Comparison of ENCODE assay signal across 7 cellular contexts in the genomic region with DNA sequence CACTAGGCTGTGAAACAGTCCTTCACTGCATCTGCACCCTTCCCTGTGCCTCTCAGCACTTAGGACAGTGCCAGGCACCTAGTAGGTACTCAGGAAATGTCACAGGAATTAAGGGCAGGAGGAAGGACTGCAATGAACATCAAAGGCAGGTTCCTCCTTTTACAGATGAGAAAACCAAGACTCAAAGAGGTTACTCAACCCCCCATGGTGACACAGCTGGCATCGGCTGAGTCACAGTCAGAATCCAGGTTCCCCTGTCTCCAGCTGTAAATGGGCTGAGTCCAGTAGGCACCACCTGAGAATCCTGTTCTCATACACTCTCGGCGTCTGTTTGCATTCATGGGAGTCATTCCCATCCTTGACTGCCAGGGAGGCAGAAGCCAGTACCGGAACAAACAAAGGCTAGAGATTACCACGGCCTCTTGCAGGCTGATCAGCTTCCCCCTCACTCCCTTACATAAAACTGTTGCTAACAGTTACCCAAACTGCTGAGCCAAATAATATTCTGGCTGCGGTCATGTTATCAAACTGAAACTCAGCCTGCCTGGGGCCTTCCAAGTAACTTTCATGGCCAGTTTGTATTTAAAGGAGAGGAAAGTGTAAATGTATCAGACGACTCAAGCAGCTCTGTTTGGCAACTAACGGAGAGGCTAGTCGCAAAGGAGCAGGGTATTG.
DNase-seq lines count a peak whose midpoint lies in the region; ATAC-seq and TF ChIP-seq lines count a peak whose summit lies in the region.

No MANE protein-coding gene starts in this region.

- TF ChIP-seq EP300 in stomach (IDR thresholded peaks at IDR 0.05): no peak
- no peak for TF ChIP-seq EP300 in suprapubic skin (IDR thresholded peaks at IDR 0.05)

- H3K27ac ChIP-seq in ascending aorta: peak overlapping the region; percentile 6 to 57
- peak overlapping the region; percentile 66 for H3K27ac ChIP-seq in right cardiac atrium (ENCODE audit: low read length)
- peak overlapping the region; percentile 19 to 63 (median 47) for H3K27ac ChIP-seq in stomach
- no peak overlapping the region for H3K27ac ChIP-seq in suprapubic skin

- H3K4me1 ChIP-seq in ascending aorta: no peaks in the 10 kb centered on the region
- H3K4me1 ChIP-seq in right cardiac atrium (ENCODE audit: control insufficient read depth, insufficient read depth, low read length): peaks cover 8% of the 10 kb centered on the region
- H3K4me1 ChIP-seq in stomach: peaks cover 0 to 16% (median 13%) of the 10 kb centered on the region in 4 donors
- H3K4me1 ChIP-seq in suprapubic skin: no peaks in the 10 kb centered on the region

- peak overlapping the region in 1 of 2 donors; percentile 2 for H3K4me3 ChIP-seq in ascending aorta
- H3K4me3 ChIP-seq in right cardiac atrium (ENCODE audit: low read length): no peak overlapping the region
- H3K4me3 ChIP-seq in stomach: no peak overlapping the region
- H3K4me3 ChIP-seq in suprapubic skin: no peak overlapping the region

- no peak for TF ChIP-seq POLR2A in stomach (IDR thresholded peaks at IDR 0.05)
- TF ChIP-seq POLR2A in suprapubic skin (IDR thresholded peaks at IDR 0.05): no peak

- H3K9me3 ChIP-seq in ascending aorta (no peaks in the 10 kb centered on the region), right cardiac atrium (ENCODE audit: control insufficient read depth, low read length) (no peaks in the 10 kb centered on the region), stomach (no peaks in the 10 kb centered on the region), suprapubic skin (no peaks in the 10 kb centered on the region)

- H3K36me3 ChIP-seq in ascending aorta (peaks cover 5 to 18% of the 10 kb centered on the region in 2 donors), stomach (peaks cover 0 to 4% (median 0%) of the 10 kb centered on the region in 4 donors), suprapubic skin (no peaks in the 10 kb centered on the region)

- intact Hi-C loops in ascending aorta (cut with DNase I) (no loop called here), right cardiac atrium (cut with DNase I) (no loop called here), stomach (cut with DNase I; ENCODE audit: low total_unique reads) (no loop called here)

- 28% methylated on average over 9 of the region's 9 CpGs for WGBS in right cardiac atrium
- WGBS in stomach, 5 donors: 13 to 36% (median 24%) methylated on average over 9 of the region's 9 CpGs
- 78% methylated on average over 9 of the region's 9 CpGs for WGBS in suprapubic skin

- DNase-seq in NCI-H146 treated with DMSO at 0.1 percent for 48 hours (lab: John Stamatoyannopoulos, UW; ENCODE audit: unreplicated experiment) (peak; percentile 2), ascending aorta (ENCODE audit: low spot score in 2 of 2) (no peak), right cardiac atrium (peak; percentile 25 to 74 (median 67)), stomach (peak; percentile 41), suprapubic skin (ENCODE audit: low spot score in 2 of 2) (no peak)
- DNase-seq in activated CD4-positive, alpha-beta T cell treated with anti-CD3 and anti-CD28 coated beads, Interleukin-2, amount 50 U/mL, for 1 hour: no peak

- H3K27me3 ChIP-seq in ascending aorta (no peaks in the 10 kb centered on the region), right cardiac atrium (ENCODE audit: control insufficient read depth, insufficient read depth) (no peaks in the 10 kb centered on the region), stomach (no peaks in the 10 kb centered on the region), suprapubic skin (no peaks in the 10 kb centered on the region)

- ATAC-seq in right cardiac atrium: peak; percentile 87 to 92
- no peak for ATAC-seq in GM21723 (IDR thresholded peaks at IDR 0.05; ENCODE audit: unreplicated experiment)

- TF ChIP-seq CTCF in ascending aorta (IDR thresholded peaks at IDR 0.05) (no peak), stomach (IDR thresholded peaks at IDR 0.05) (no peak), suprapubic skin (IDR thresholded peaks at IDR 0.05) (no peak)

Comparison
In these comparisons a context has a peak if more than half of its experiments do, and no peak if none do; other contexts are left out.
1. DNase-seq: peak in NCI-H146 treated with DMSO at 0.1 percent for 48 hours (single experiment), right cardiac atrium (3 of 3) and stomach (single experiment); none in ascending aorta (0 of 2), suprapubic skin (0 of 2) and activated CD4-positive, alpha-beta T cell treated with anti-CD3 and anti-CD28 coated beads, Interleukin-2, amount 50 U/mL, for 1 hour (single experiment).